Comparison of ENCODE assay signal across 8 cellular contexts in the genomic region with DNA sequence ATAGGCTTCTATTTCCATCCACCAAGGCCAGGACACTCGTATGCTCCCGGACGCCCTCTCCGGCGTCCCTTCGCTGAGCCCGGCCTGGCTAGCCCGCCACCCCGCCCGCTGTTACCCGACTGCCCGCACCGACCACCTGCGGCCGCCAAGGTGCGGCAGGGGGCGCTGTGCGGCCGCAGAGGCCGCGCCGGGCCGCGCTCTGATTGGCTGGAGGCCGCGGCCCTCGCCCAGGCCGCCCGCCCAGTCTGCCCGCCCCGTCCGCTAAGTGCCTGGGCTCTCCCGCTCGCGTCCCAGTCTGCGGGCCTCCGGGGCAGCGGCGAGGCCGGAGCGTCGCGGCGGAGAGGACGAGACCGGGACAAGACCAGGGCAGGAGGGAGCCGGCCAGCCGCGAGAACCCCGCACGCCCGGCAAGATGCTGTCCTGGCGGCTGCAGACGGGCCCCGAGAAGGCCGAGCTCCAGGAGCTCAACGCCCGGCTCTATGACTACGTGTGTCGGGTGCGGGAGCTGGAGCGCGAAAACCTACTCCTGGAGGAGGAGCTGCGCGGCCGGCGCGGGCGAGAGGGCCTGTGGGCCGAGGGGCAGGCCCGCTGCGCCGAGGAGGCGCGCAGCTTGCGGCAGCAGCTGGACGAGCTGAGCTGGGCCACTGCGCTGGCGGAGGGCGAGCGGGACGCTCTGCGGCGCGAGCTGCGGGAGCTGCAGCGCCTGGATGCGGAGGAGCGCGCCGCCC. TPM values are rescaled to one million over a fixed set of nuclear protein-coding genes. Genes with fewer than 3 reads are reported as not detected.
DNase-seq lines count a peak whose midpoint lies in the region; ATAC-seq, FAIRE-seq and TF ChIP-seq lines count a peak whose summit lies in the region.

Gene SYNM, plus strand, starts transcription at position 293 of the 728 bp plus-strand sequence. Its CDS starts 120 bp downstream, at position 413.

- CTCF ChIA-PET in A549 (lab: Yijun Ruan, JAX): interaction anchor here (0.6 to 17.7 kb wide), 49 partner anchors 9 to 676 kb away, joined by 3 to 372 read pairs (median 4); no protein-coding TSS in a partner anchor

- DNase-seq in A549 (ENCODE audit: low read depth in 1 of 2, low spot score in 1 of 2): peak; percentile 93 to 94
- DNase-seq in NCI-H1930 (lab: John Stamatoyannopoulos, UW): peak; percentile 57 to 76
- peak; percentile 40 to 51 for DNase-seq in activated CD4-positive, alpha-beta T cell treated with anti-CD3 and anti-CD28 coated beads, Interleukin-2, amount 50 U/mL, for 48 hours
- DNase-seq in esophagus muscularis mucosa (ENCODE audit: extremely low spot score): no peak
- DNase-seq in mucosa of descending colon: peak; percentile 70 to 84 (median 71)

- peak; percentile 83 to 91 for ATAC-seq in A549
- ATAC-seq in HG02763 (IDR thresholded peaks at IDR 0.05; ENCODE audit: unreplicated experiment): peak; percentile 72
- ATAC-seq in mucosa of descending colon: peak; percentile 96

- 0% methylated on average over 15 of the region's 91 CpGs for WGBS in A549 (ENCODE audit: missing lambda C conversion rate)
- WGBS in esophagus muscularis mucosa: under 1% methylated on average over 20 of the region's 91 CpGs

- intact Hi-C loops in esophagus muscularis mucosa (cut with DNase I) (loop anchor here (5.0 kb wide), 1 partner anchor 67 kb away; no protein-coding TSS in a partner anchor), mucosa of descending colon (cut with DNase I, micrococcal nuclease) (loop anchor here in 1 of 2 donors (5.0 to 10.0 kb wide), 2 partner anchors 70 to 107 kb away; no protein-coding TSS in a partner anchor)

- peak; percentile 99 for TF ChIP-seq CTCF in A549 (IDR thresholded peaks at IDR 0.05)
- peak; percentile 76 for TF ChIP-seq CTCF in GM12875 (IDR thresholded peaks at IDR 0.05; ENCODE audit: borderline replicate concordance, insufficient read depth, low read depth, low read length)
- peak; percentile 90 to 97 (median 90) for TF ChIP-seq CTCF in esophagus muscularis mucosa (IDR thresholded peaks at IDR 0.05)
- peak; percentile 62 for TF ChIP-seq CTCF in mucosa of descending colon (IDR thresholded peaks at IDR 0.05)
- TF ChIP-seq CTCF in subcutaneous adipose tissue (IDR thresholded peaks at IDR 0.05; ENCODE audit: low read depth): no peak

- TF ChIP-seq RAD21 in A549 (conservative IDR thresholded peaks at IDR 0.05 in 1 of 2, IDR thresholded peaks at IDR 0.05 in 1 of 2): peak; percentile 76 to 97

- H3K4me3 ChIP-seq in A549 (peak within 1 kb of the TSS; percentile 64), GM12875 (ENCODE audit: low read depth, low read length) (no peak within 1 kb of the TSS), esophagus muscularis mucosa (peak within 1 kb of the TSS; percentile 77 to 91 (median 88)), mucosa of descending colon (no peak within 1 kb of the TSS)

- TF ChIP-seq EP300 in A549 (IDR thresholded peaks at IDR 0.05) (no peak), esophagus muscularis mucosa (IDR thresholded peaks at IDR 0.05) (no peak)

- peak within 1 kb of the TSS; percentile 93 for H3K4me2 ChIP-seq in A549

- FAIRE-seq in A549 (lab: Jason Lieb, UNC): no peak

- POLR2A ChIA-PET in A549 (lab: Yijun Ruan, JAX): interaction anchor here (0.5 to 2.0 kb wide), 10 partner anchors 10 to 1022 kb away, joined by 3 to 17 read pairs (median 4); partner anchors contain the start of gene LRRC28

- H3K27ac ChIP-seq in A549: peak within 1 kb of the TSS; percentile 77 to 92
- H3K27ac ChIP-seq in esophagus muscularis mucosa (replicated peaks in 1 of 4): peak within 1 kb of the TSS; percentile 97 to 98 (median 98)

- H3K9me3 ChIP-seq in A549: no peaks in the 10 kb centered on the region
- no peaks in the 10 kb centered on the region for H3K9me3 ChIP-seq in esophagus muscularis mucosa
- H3K9me3 ChIP-seq in mucosa of descending colon: no peaks in the 10 kb centered on the region

- H3K36me3 ChIP-seq in esophagus muscularis mucosa (peaks cover 0 to 33% (median 8%) of the 10 kb centered on the region in 4 donors), mucosa of descending colon (ENCODE audit: low read depth) (no peaks in the 10 kb centered on the region)

- peak; percentile 100 for TF ChIP-seq POLR2A in A549 (IDR thresholded peaks at IDR 0.05; ENCODE audit: low read length)
- TF ChIP-seq POLR2A in esophagus muscularis mucosa (IDR thresholded peaks at IDR 0.05; ENCODE audit: low read depth): peak; percentile 91

- peaks cover 0 to 5% (median 0%) of the 10 kb centered on the region in 4 donors for H3K27me3 ChIP-seq in esophagus muscularis mucosa

- H3K4me1 ChIP-seq in A549: peaks cover 20% of the 10 kb centered on the region
- H3K4me1 ChIP-seq in esophagus muscularis mucosa: peaks cover 10 to 58% (median 48%) of the 10 kb centered on the region in 4 donors
- peaks cover 11% of the 10 kb centered on the region for H3K4me1 ChIP-seq in mucosa of descending colon (ENCODE audit: low read depth)

TF ChIP-seq in A549, 52 proteins besides CTCF, POLR2A, EP300 and RAD21 (continues in another document):
- TF ChIP-seq HOXB5 (CRISPR knock-in tag; IDR thresholded peaks at IDR 0.05): 0 out of 2 replicates have a peak, but pooled peaks have one; percentile 42
- TF ChIP-seq JUNB (IDR thresholded peaks at IDR 0.05): no peak
- TF ChIP-seq ELK1 (IDR thresholded peaks at IDR 0.05; ENCODE audit: low read depth, low read length): no peak
- 0 out of 2 replicates have a peak, but pooled peaks have one; percentile 25 for TF ChIP-seq GATA3 (IDR thresholded peaks at IDR 0.05; ENCODE audit: borderline replicate concordance)
- TF ChIP-seq RFX5 (IDR thresholded peaks at IDR 0.05): peak; percentile 42; the same call in 1 of the 2 replicates
- no peak for TF ChIP-seq ZFP36 (IDR thresholded peaks at IDR 0.05; ENCODE audit: borderline replicate concordance, partially characterized antibody)
- TF ChIP-seq, protein P1, sequence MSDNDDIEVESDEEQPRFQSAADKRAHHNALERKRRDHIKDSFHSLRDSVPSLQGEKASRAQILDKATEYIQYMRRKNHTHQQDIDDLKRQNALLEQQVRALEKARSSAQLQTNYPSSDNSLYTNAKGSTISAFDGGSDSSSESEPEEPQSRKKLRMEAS (IDR thresholded peaks at IDR 0.05): peak; percentile 53; the same call in 1 of the 2 replicates
- TF ChIP-seq MAFK (IDR thresholded peaks at IDR 0.05; ENCODE audit: partially characterized antibody): no peak
- TF ChIP-seq CBX2 (IDR thresholded peaks at IDR 0.05; ENCODE audit: borderline replicate concordance, low read depth): no peak
- TF ChIP-seq POLR2AphosphoS2 (conservative IDR thresholded peaks at IDR 0.05; ENCODE audit: low read length): no peak
- TF ChIP-seq EHF (CRISPR knock-in tag; IDR thresholded peaks at IDR 0.05): no peak
- peak; percentile 53; the same call in 1 of the 2 replicates for TF ChIP-seq PHF8 (IDR thresholded peaks at IDR 0.05; ENCODE audit: borderline replicate concordance, low read depth)
- TF ChIP-seq BCL3 (IDR thresholded peaks at IDR 0.05): peak; percentile 92
- no peak for TF ChIP-seq ESRRA (IDR thresholded peaks at IDR 0.05; ENCODE audit: borderline replicate concordance, low read length)
- TF ChIP-seq, protein P2, sequence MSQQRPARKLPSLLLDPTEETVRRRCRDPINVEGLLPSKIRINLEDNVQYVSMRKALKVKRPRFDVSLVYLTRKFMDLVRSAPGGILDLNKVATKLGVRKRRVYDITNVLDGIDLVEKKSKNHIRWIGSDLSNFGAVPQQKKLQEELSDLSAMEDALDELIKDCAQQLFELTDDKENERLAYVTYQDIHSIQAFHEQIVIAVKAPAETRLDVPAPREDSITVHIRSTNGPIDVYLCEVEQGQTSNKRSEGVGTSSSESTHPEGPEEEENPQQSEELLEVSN (IDR thresholded peaks at IDR 0.05; ENCODE audit: borderline replicate concordance, low read depth): peak; percentile 79
- TF ChIP-seq, protein P3, sequence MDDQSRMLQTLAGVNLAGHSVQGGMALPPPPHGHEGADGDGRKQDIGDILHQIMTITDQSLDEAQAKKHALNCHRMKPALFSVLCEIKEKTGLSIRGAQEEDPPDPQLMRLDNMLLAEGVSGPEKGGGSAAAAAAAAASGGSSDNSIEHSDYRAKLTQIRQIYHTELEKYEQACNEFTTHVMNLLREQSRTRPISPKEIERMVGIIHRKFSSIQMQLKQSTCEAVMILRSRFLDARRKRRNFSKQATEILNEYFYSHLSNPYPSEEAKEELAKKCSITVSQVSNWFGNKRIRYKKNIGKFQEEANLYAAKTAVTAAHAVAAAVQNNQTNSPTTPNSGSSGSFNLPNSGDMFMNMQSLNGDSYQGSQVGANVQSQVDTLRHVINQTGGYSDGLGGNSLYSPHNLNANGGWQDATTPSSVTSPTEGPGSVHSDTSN (IDR thresholded peaks at IDR 0.05): peak; percentile 46; the same call in 1 of the 2 replicates
- no peak for TF ChIP-seq TFCP2L1 (CRISPR knock-in tag; IDR thresholded peaks at IDR 0.05)
- TF ChIP-seq SMC3 (IDR thresholded peaks at IDR 0.05): peak; percentile 97

RNA-seq across cellular contexts. Expression of gene SYNM, which starts in this region (rescaled TPM):
- polyA plus RNA-seq in A549 (2011; rRNA removed) (22.6 and 23.7 TPM in 2 replicates), A549 (2017; fragmentation: RNase III; extraction: RNeasy Plus Mini Kit Qiagen cat#74134 plus additional on column Dnase treatment) (34.1 to 37.7 TPM (median 34.2 TPM) in 3 replicates)
- 9.5 and 10.9 TPM in 2 replicates for polyA plus RNA-seq in A549 (2012; cell fraction: cytosol; rRNA removed)
- polyA plus RNA-seq in A549 (2012; cell fraction: nucleus; rRNA removed): 40.1 and 57.2 TPM in 2 replicates
- polyA minus RNA-seq in A549 (2011; rRNA and poly(A)+ RNA removed): 21.7 and 24.7 TPM in 2 replicates
- total RNA-seq in esophagus muscularis mucosa (1,000 to 10,000 TPM; 1,866 to 2,563 (median 2,454) TPM), mucosa of descending colon (100 to 1,000 TPM in 1 of 3 donors, 10 to 100 TPM in 2; 10.9 to 777 (median 37.0) TPM), subcutaneous adipose tissue (10 to 100 TPM; 26.7 to 61.2 (median 45.3) TPM)

Comparison
In these comparisons a context has a peak if more than half of its experiments do, and no peak if none do; other contexts are left out.
1. H3K4me3 ChIP-seq: peak in A549 (single experiment) and esophagus muscularis mucosa (4 of 4); none in GM12875 (single experiment) and mucosa of descending colon (single experiment).
2. Peak in every context shown above with its lines, with median percentiles within 50 percentile points of each other: ATAC-seq.